28 cellular contexts compared by ENCODE assay signal in the genomic region with DNA sequence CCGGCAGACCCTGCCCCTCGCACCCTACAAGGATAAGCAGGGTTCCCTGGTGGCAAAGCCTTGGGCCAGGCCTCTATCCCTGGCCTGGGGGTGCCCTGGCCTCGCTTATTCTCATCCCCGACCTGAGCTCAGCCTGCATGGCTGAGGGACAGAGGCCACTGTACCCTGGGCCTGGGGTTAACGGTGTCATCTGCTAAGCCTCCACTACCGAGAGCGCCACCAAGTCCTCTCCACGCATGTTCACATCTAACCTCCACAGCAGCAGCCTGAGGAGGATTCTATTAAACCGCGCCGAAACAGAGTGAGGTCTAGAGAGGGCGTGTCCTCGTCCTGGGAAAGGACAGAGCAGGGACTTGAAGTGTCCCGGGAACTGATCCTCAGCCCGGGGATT.
DNase-seq lines count a peak whose midpoint lies in the region; ATAC-seq, FAIRE-seq and TF ChIP-seq lines count a peak whose summit lies in the region.
"Had no signal": no experiment of that assay in that cellular context is flagged by ENCODE, and none has a peak within 500 bp of the region (broad histone marks: within the 10 kb centered on the region; RNA-seq: fewer than 3 reads in every experiment).

No MANE protein-coding gene starts in this region.

- H3K27me3 ChIP-seq in astrocyte (ENCODE audit: insufficient read depth, low read length): no peaks in the 10 kb centered on the region
- H3K27me3 ChIP-seq: heart left ventricle, sigmoid colon, tibial nerve had no signal

- DNase-seq in activated CD4-positive, alpha-beta memory T cell treated with anti-CD3 and anti-CD28 coated beads, Interleukin-2, amount 10 ng/mL, durations not matched to agents 7 days and 5 days: peak; percentile 11
- no peak for DNase-seq in activated CD4-positive, alpha-beta memory T cell treated with anti-CD3 and anti-CD28 coated beads for 36 hours
- DNase-seq in astrocyte (ENCODE audit: low read depth): no peak
- peak in 1 of 2 experiments; percentile 33 for DNase-seq in mesothelial cell of epicardium (ENCODE audit: low spot score in 2 of 2, unreplicated experiment in 2 of 2)
- DNase-seq in type B pancreatic cell (ENCODE audit: extremely low spot score, unreplicated experiment): peak; percentile 57
- no peak for DNase-seq in kidney tubule cell (ENCODE audit: low spot score)
- no peak for DNase-seq in WTC11 (ENCODE audit: low spot score)
- DNase-seq: activated CD4-positive, alpha-beta T cell treated with anti-CD3 and anti-CD28 coated beads, Interleukin-2, amount 50 U/mL, for 4 hours; activated gamma-delta T cell; Caco-2; DMS79 treated with DMSO at 0.1 percent for 48 hours; effector memory CD8-positive, alpha-beta T cell; foreskin fibroblast; left colon; midbrain; natural killer cell; NCI-H1694 treated with DMSO at 0.1 percent for 48 hours had no signal

- no peak overlapping the region for H3K9ac ChIP-seq in astrocyte (ENCODE audit: low read length)
- H3K9ac ChIP-seq: parathyroid adenoma had no signal

- H4K20me1 ChIP-seq in astrocyte (ENCODE audit: insufficient read depth, low read length): no peaks in the 10 kb centered on the region

- TF ChIP-seq CTCF in astrocyte (IDR thresholded peaks at IDR 0.05; ENCODE audit: insufficient read depth, low read depth, low read length) (no peak), mesothelial cell of epicardium (IDR thresholded peaks at IDR 0.05; ENCODE audit: unreplicated experiment) (no peak), type B pancreatic cell (conservative IDR thresholded peaks at IDR 0.05) (no peak), WTC11 (IDR thresholded peaks at IDR 0.05) (no peak)

- no peak overlapping the region for H3K4me3 ChIP-seq in astrocyte (ENCODE audit: insufficient read depth, low read depth, low read length)
- H3K4me3 ChIP-seq: heart left ventricle, sigmoid colon, SK-N-MC, tibial nerve had no signal

- H3K27ac ChIP-seq in astrocyte (ENCODE audit: low read depth, low read length): no peak overlapping the region
- H3K27ac ChIP-seq: heart left ventricle, parathyroid adenoma, sigmoid colon, SK-N-MC, tibial nerve, VCaP had no signal

- no peak overlapping the region for H3K27ac Mint-ChIP-seq in activated CD4-positive, alpha-beta memory T cell treated with anti-CD3 and anti-CD28 coated beads, Interleukin-2, amount 10 ng/mL, durations not matched to agents 7 days and 5 days
- no peak overlapping the region for H3K27ac Mint-ChIP-seq in activated CD4-positive, alpha-beta memory T cell treated with anti-CD3 and anti-CD28 coated beads for 36 hours
- H3K27ac Mint-ChIP-seq in astrocyte (ENCODE audit: unreplicated experiment) (peak overlapping the region; percentile 69), mesothelial cell of epicardium (peak overlapping the region; percentile 53), type B pancreatic cell (no peak overlapping the region), WTC11 (no peak overlapping the region)
- H3K27ac Mint-ChIP-seq: B cell; brain; effector memory CD8-positive, alpha-beta T cell; natural killer cell had no signal

- CTCF ChIA-PET in activated CD4-positive, alpha-beta memory T cell treated with anti-CD3 and anti-CD28 coated beads, Interleukin-2, amount 10 ng/mL, durations not matched to agents 7 days and 5 days (lab: Charles Lee): no interaction called here
- CTCF ChIA-PET in activated CD4-positive, alpha-beta memory T cell treated with anti-CD3 and anti-CD28 coated beads for 36 hours (lab: Charles Lee): no interaction called here
- CTCF ChIA-PET in WTC11 (lab: Charles Lee): no interaction called here

- no peaks in the 10 kb centered on the region for H3K36me3 Mint-ChIP-seq in activated CD4-positive, alpha-beta memory T cell treated with anti-CD3 and anti-CD28 coated beads, Interleukin-2, amount 10 ng/mL, durations not matched to agents 7 days and 5 days (ENCODE audit: low read depth)
- H3K36me3 Mint-ChIP-seq in activated CD4-positive, alpha-beta memory T cell treated with anti-CD3 and anti-CD28 coated beads for 36 hours: no peaks in the 10 kb centered on the region
- H3K36me3 Mint-ChIP-seq in astrocyte (ENCODE audit: low read depth, unreplicated experiment) (peaks cover 2% of the 10 kb centered on the region), mesothelial cell of epicardium (no peaks in the 10 kb centered on the region), type B pancreatic cell (no peaks in the 10 kb centered on the region), WTC11 (no peaks in the 10 kb centered on the region)
- H3K36me3 Mint-ChIP-seq: brain, natural killer cell had no signal

- FAIRE-seq in astrocyte (lab: Jason Lieb, UNC): no peak
- FAIRE-seq: A204.1, HTR-8/SVneo had no signal

- H3K9me3 Mint-ChIP-seq in activated CD4-positive, alpha-beta memory T cell treated with anti-CD3 and anti-CD28 coated beads, Interleukin-2, amount 10 ng/mL, durations not matched to agents 7 days and 5 days: no peaks in the 10 kb centered on the region
- H3K9me3 Mint-ChIP-seq in activated CD4-positive, alpha-beta memory T cell treated with anti-CD3 and anti-CD28 coated beads for 36 hours: no peaks in the 10 kb centered on the region
- H3K9me3 Mint-ChIP-seq in astrocyte (ENCODE audit: unreplicated experiment): no peaks in the 10 kb centered on the region
- no peaks in the 10 kb centered on the region for H3K9me3 Mint-ChIP-seq in mesothelial cell of epicardium
- no peaks in the 10 kb centered on the region for H3K9me3 Mint-ChIP-seq in type B pancreatic cell
- no peaks in the 10 kb centered on the region for H3K9me3 Mint-ChIP-seq in WTC11
- H3K9me3 Mint-ChIP-seq: effector memory CD8-positive, alpha-beta T cell; natural killer cell had no signal

- no peaks in the 10 kb centered on the region for H3K9me3 ChIP-seq in astrocyte (ENCODE audit: insufficient read depth, low read depth, low read length)
- H3K9me3 ChIP-seq: Caco-2, heart left ventricle, sigmoid colon, tibial nerve had no signal

- H3K36me3 ChIP-seq in astrocyte (ENCODE audit: insufficient read depth, low read length): no peaks in the 10 kb centered on the region
- H3K36me3 ChIP-seq: heart left ventricle, sigmoid colon, tibial nerve had no signal

- H3K27me3 Mint-ChIP-seq in activated CD4-positive, alpha-beta memory T cell treated with anti-CD3 and anti-CD28 coated beads, Interleukin-2, amount 10 ng/mL, durations not matched to agents 7 days and 5 days: no peaks in the 10 kb centered on the region
- no peaks in the 10 kb centered on the region for H3K27me3 Mint-ChIP-seq in activated CD4-positive, alpha-beta memory T cell treated with anti-CD3 and anti-CD28 coated beads for 36 hours
- no peaks in the 10 kb centered on the region for H3K27me3 Mint-ChIP-seq in astrocyte (ENCODE audit: low read depth, unreplicated experiment)
- H3K27me3 Mint-ChIP-seq in mesothelial cell of epicardium (ENCODE audit: low read depth): no peaks in the 10 kb centered on the region
- H3K27me3 Mint-ChIP-seq in type B pancreatic cell: no peaks in the 10 kb centered on the region
- no peaks in the 10 kb centered on the region; the same call in 1 of the 2 replicates for H3K27me3 Mint-ChIP-seq in WTC11 (ENCODE audit: low read depth)
- H3K27me3 Mint-ChIP-seq: B cell; effector memory CD8-positive, alpha-beta T cell had no signal

- ATAC-seq in HG03469 (IDR thresholded peaks at IDR 0.05; ENCODE audit: unreplicated experiment) (no peak), WTC11 (no peak)
- ATAC-seq: effector memory CD8-positive, alpha-beta T cell; heart left ventricle; left colon; natural killer cell had no signal

- no peak overlapping the region for H3K4me3 Mint-ChIP-seq in activated CD4-positive, alpha-beta memory T cell treated with anti-CD3 and anti-CD28 coated beads, Interleukin-2, amount 10 ng/mL, durations not matched to agents 7 days and 5 days
- no peak overlapping the region for H3K4me3 Mint-ChIP-seq in activated CD4-positive, alpha-beta memory T cell treated with anti-CD3 and anti-CD28 coated beads for 36 hours
- H3K4me3 Mint-ChIP-seq in astrocyte (ENCODE audit: unreplicated experiment) (no peak overlapping the region), mesothelial cell of epicardium (no peak overlapping the region), type B pancreatic cell (no peak overlapping the region), WTC11 (no peak overlapping the region)
- H3K4me3 Mint-ChIP-seq: B cell; brain; effector memory CD8-positive, alpha-beta T cell; natural killer cell had no signal

- H3K4me2 ChIP-seq in astrocyte (ENCODE audit: low read length): no peak overlapping the region

- no peaks in the 10 kb centered on the region for H3K79me2 ChIP-seq in astrocyte (ENCODE audit: insufficient read depth, low read length)
- H3K79me2 ChIP-seq: parathyroid adenoma had no signal

- no peak overlapping the region for H2AFZ ChIP-seq in astrocyte (ENCODE audit: low read depth, low read length)
- H2AFZ ChIP-seq: parathyroid adenoma had no signal

- H3K4me1 Mint-ChIP-seq in activated CD4-positive, alpha-beta memory T cell treated with anti-CD3 and anti-CD28 coated beads, Interleukin-2, amount 10 ng/mL, durations not matched to agents 7 days and 5 days: peaks cover 3% of the 10 kb centered on the region
- no peaks in the 10 kb centered on the region for H3K4me1 Mint-ChIP-seq in activated CD4-positive, alpha-beta memory T cell treated with anti-CD3 and anti-CD28 coated beads for 36 hours (ENCODE audit: low read depth)
- H3K4me1 Mint-ChIP-seq in astrocyte (ENCODE audit: low read depth, unreplicated experiment) (peaks cover 25% of the 10 kb centered on the region), mesothelial cell of epicardium (peaks cover 28% of the 10 kb centered on the region), type B pancreatic cell (ENCODE audit: unreplicated experiment) (peaks cover 15% of the 10 kb centered on the region), WTC11 (peaks cover 15% of the 10 kb centered on the region)

- H3K4me1 ChIP-seq in astrocyte (ENCODE audit: insufficient read depth, low read length): peaks cover 18% of the 10 kb centered on the region
- H3K4me1 ChIP-seq: tibial nerve had no signal

- intact Hi-C loops in activated CD4-positive, alpha-beta memory T cell treated with anti-CD3 and anti-CD28 coated beads for 36 hours (cut with micrococcal nuclease): no loop called here

- POLR2A ChIA-PET in activated CD4-positive, alpha-beta memory T cell treated with anti-CD3 and anti-CD28 coated beads, Interleukin-2, amount 10 ng/mL, durations not matched to agents 7 days and 5 days (lab: Charles Lee): no interaction called here
- POLR2A ChIA-PET in activated CD4-positive, alpha-beta memory T cell treated with anti-CD3 and anti-CD28 coated beads for 36 hours (lab: Charles Lee): no interaction called here
- POLR2A ChIA-PET in WTC11 (lab: Charles Lee): no interaction called here

Comparison
In these comparisons a context has a peak if more than half of its experiments do, and no peak if none do; other contexts are left out.
1. DNase-seq: peak in activated CD4-positive, alpha-beta memory T cell treated with anti-CD3 and anti-CD28 coated beads, Interleukin-2, amount 10 ng/mL, durations not matched to agents 7 days and 5 days (single experiment) and type B pancreatic cell (single experiment); none in activated CD4-positive, alpha-beta memory T cell treated with anti-CD3 and anti-CD28 coated beads for 36 hours (single experiment), astrocyte (single experiment), kidney tubule cell (single experiment) and WTC11 (single experiment).
2. H3K27ac Mint-ChIP-seq: peak in astrocyte (single experiment) and mesothelial cell of epicardium (single experiment); none in activated CD4-positive, alpha-beta memory T cell treated with anti-CD3 and anti-CD28 coated beads, Interleukin-2, amount 10 ng/mL, durations not matched to agents 7 days and 5 days (single experiment), activated CD4-positive, alpha-beta memory T cell treated with anti-CD3 and anti-CD28 coated beads for 36 hours (single experiment), type B pancreatic cell (single experiment) and WTC11 (single experiment).